In the genomic region with DNA sequence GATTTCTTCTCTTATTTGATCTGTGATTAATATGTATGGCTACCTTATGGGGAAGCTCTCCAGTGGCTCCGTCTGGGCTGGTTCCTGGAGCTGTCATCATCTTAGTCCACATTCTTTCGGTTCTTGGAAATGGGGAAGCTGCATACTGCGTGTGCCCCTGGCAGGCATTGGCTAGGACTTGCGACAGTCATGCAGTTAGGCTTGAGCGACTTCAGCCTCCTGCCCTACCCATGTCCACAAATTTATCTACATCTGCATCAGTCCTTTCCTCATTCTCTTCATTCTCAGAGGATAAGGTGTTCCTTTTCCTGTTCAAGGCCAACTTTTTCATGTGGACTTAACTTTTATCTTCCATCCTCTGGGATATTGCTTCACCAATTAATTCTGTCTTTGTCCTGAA, we compare ENCODE assay signal across 14 cellular contexts.
DNase-seq lines count a peak whose midpoint lies in the region; ATAC-seq and TF ChIP-seq lines count a peak whose summit lies in the region.
"Had no signal": no experiment of that assay in that cellular context is flagged by ENCODE, and none has a peak within 500 bp of the region (broad histone marks: within the 10 kb centered on the region; RNA-seq: fewer than 3 reads in every experiment).

No MANE protein-coding gene starts in this region.

- H3K9me3 Mint-ChIP-seq in activated CD4-positive, alpha-beta memory T cell treated with anti-CD3 and anti-CD28 coated beads, Interleukin-2, amount 10 ng/mL, durations not matched to agents 7 days and 5 days: no peaks in the 10 kb centered on the region
- H3K9me3 Mint-ChIP-seq in CD8-positive, alpha-beta T cell: no peaks in the 10 kb centered on the region
- no peaks in the 10 kb centered on the region for H3K9me3 Mint-ChIP-seq in endothelial cell (ENCODE audit: unreplicated experiment)
- H3K9me3 Mint-ChIP-seq: activated CD8-positive, alpha-beta T cell treated with anti-CD3 and anti-CD28 coated beads for 36 hours had no signal

- H3K9me3 ChIP-seq in lung (ENCODE audit: control insufficient read depth in 2 of 2, insufficient read depth in 1 of 2, low read length in 1 of 2) (no peaks in the 10 kb centered on the region), upper lobe of right lung (no peaks in the 10 kb centered on the region)
- H3K9me3 ChIP-seq in CD8-positive, alpha-beta T cell (ENCODE audit: low read length): no peaks in the 10 kb centered on the region
- H3K9me3 ChIP-seq: gastroesophageal sphincter had no signal

- H3K4me3 Mint-ChIP-seq in activated CD4-positive, alpha-beta memory T cell treated with anti-CD3 and anti-CD28 coated beads, Interleukin-2, amount 10 ng/mL, durations not matched to agents 7 days and 5 days: no peak overlapping the region
- no peak overlapping the region for H3K4me3 Mint-ChIP-seq in CD8-positive, alpha-beta T cell
- no peak overlapping the region for H3K4me3 Mint-ChIP-seq in endothelial cell (ENCODE audit: unreplicated experiment)
- H3K4me3 Mint-ChIP-seq: activated CD8-positive, alpha-beta T cell treated with anti-CD3 and anti-CD28 coated beads for 36 hours; CD4-positive, CD25-positive, alpha-beta regulatory T cell had no signal

- POLR2A ChIA-PET in activated CD4-positive, alpha-beta memory T cell treated with anti-CD3 and anti-CD28 coated beads, Interleukin-2, amount 10 ng/mL, durations not matched to agents 7 days and 5 days (lab: Charles Lee): no interaction called here
- POLR2A ChIA-PET in CD8-positive, alpha-beta T cell (lab: Charles Lee): no interaction called here

- H3K27me3 ChIP-seq in lung (ENCODE audit: control insufficient read depth, insufficient read depth) (no peaks in the 10 kb centered on the region), upper lobe of right lung (no peaks in the 10 kb centered on the region)
- no peaks in the 10 kb centered on the region for H3K27me3 ChIP-seq in CD8-positive, alpha-beta T cell (ENCODE audit: insufficient read depth, low read length)
- H3K27me3 ChIP-seq: gastroesophageal sphincter had no signal

- no peaks in the 10 kb centered on the region for H3K4me1 Mint-ChIP-seq in activated CD4-positive, alpha-beta memory T cell treated with anti-CD3 and anti-CD28 coated beads, Interleukin-2, amount 10 ng/mL, durations not matched to agents 7 days and 5 days
- no peaks in the 10 kb centered on the region for H3K4me1 Mint-ChIP-seq in CD8-positive, alpha-beta T cell (ENCODE audit: low read depth)
- no peaks in the 10 kb centered on the region for H3K4me1 Mint-ChIP-seq in endothelial cell (ENCODE audit: unreplicated experiment)
- H3K4me1 Mint-ChIP-seq: CD4-positive, CD25-positive, alpha-beta regulatory T cell had no signal

- H3K27me3 Mint-ChIP-seq in activated CD4-positive, alpha-beta memory T cell treated with anti-CD3 and anti-CD28 coated beads, Interleukin-2, amount 10 ng/mL, durations not matched to agents 7 days and 5 days: peaks cover 35% of the 10 kb centered on the region
- H3K27me3 Mint-ChIP-seq in CD8-positive, alpha-beta T cell (ENCODE audit: low read depth): peaks cover 26% of the 10 kb centered on the region
- peaks cover 4% of the 10 kb centered on the region for H3K27me3 Mint-ChIP-seq in endothelial cell (ENCODE audit: unreplicated experiment)

- H3K4me1 ChIP-seq in lung (ENCODE audit: control insufficient read depth in 2 of 2, insufficient read depth in 2 of 2, low read length in 2 of 2): peaks cover 0 to 2% of the 10 kb centered on the region in 2 donors
- no peaks in the 10 kb centered on the region for H3K4me1 ChIP-seq in upper lobe of right lung
- no peaks in the 10 kb centered on the region for H3K4me1 ChIP-seq in CD8-positive, alpha-beta T cell (ENCODE audit: insufficient read depth, low read length)
- H3K4me1 ChIP-seq: gastroesophageal sphincter had no signal

- intact Hi-C loops in left cardiac atrium (cut with DNase I): no loop called here
- intact Hi-C loops in Right ventricle myocardium superior (cut with DNase I): no loop called here
- intact Hi-C loops in upper lobe of right lung (cut with DNase I): no loop called here
- intact Hi-C loops in CD8-positive, alpha-beta T cell (cut with DNase I, micrococcal nuclease): no loop called here

- H3K36me3 ChIP-seq in lung (ENCODE audit: control insufficient read depth in 2 of 2, insufficient read depth in 2 of 2, low read length in 2 of 2) (no peaks in the 10 kb centered on the region), upper lobe of right lung (no peaks in the 10 kb centered on the region)
- H3K36me3 ChIP-seq in CD8-positive, alpha-beta T cell (ENCODE audit: insufficient read depth, low read length): no peaks in the 10 kb centered on the region
- H3K36me3 ChIP-seq: gastroesophageal sphincter had no signal

- H3K4me3 ChIP-seq in lung (no peak overlapping the region), upper lobe of right lung (no peak overlapping the region)
- H3K4me3 ChIP-seq in CD8-positive, alpha-beta T cell (ENCODE audit: low read depth, low read length): no peak overlapping the region
- H3K4me3 ChIP-seq: gastroesophageal sphincter had no signal

- DNase-seq in left cardiac atrium (peak; percentile 19), Right ventricle myocardium superior (no peak), amniotic epithelial cell (ENCODE audit: low read depth) (peak; percentile 1), lung (ENCODE audit: low spot score) (no peak), upper lobe of right lung (peak; percentile 65), endothelial cell (ENCODE audit: low spot score) (no peak)
- no peak for DNase-seq in activated CD4-positive, alpha-beta memory T cell treated with anti-CD3 and anti-CD28 coated beads, Interleukin-2, amount 10 ng/mL, durations not matched to agents 7 days and 5 days
- DNase-seq in CD8-positive, alpha-beta T cell: no peak
- DNase-seq: activated CD8-positive, alpha-beta T cell treated with anti-CD3 and anti-CD28 coated beads for 36 hours; CD4-positive, CD25-positive, alpha-beta regulatory T cell; NCI-H2107; SHP77 had no signal

- H3K27ac ChIP-seq in lung (ENCODE audit: low read depth in 1 of 2, low read length in 1 of 2): no peak overlapping the region
- H3K27ac ChIP-seq in upper lobe of right lung: no peak overlapping the region
- H3K27ac ChIP-seq in CD8-positive, alpha-beta T cell (ENCODE audit: low read depth, low read length): no peak overlapping the region
- H3K27ac ChIP-seq: gastroesophageal sphincter had no signal

- TF ChIP-seq CTCF in lung (IDR thresholded peaks at IDR 0.05; ENCODE audit: control extremely low read depth, extremely low read depth): no peak
- TF ChIP-seq CTCF in upper lobe of right lung (IDR thresholded peaks at IDR 0.05): no peak
- no peak for TF ChIP-seq CTCF in CD8-positive, alpha-beta T cell (IDR thresholded peaks at IDR 0.05)
- TF ChIP-seq CTCF in endothelial cell (IDR thresholded peaks at IDR 0.05; ENCODE audit: unreplicated experiment): no peak

- H3K27ac Mint-ChIP-seq in activated CD4-positive, alpha-beta memory T cell treated with anti-CD3 and anti-CD28 coated beads, Interleukin-2, amount 10 ng/mL, durations not matched to agents 7 days and 5 days: no peak overlapping the region
- no peak overlapping the region for H3K27ac Mint-ChIP-seq in CD8-positive, alpha-beta T cell
- H3K27ac Mint-ChIP-seq in endothelial cell (ENCODE audit: unreplicated experiment): no peak overlapping the region
- H3K27ac Mint-ChIP-seq: activated CD8-positive, alpha-beta T cell treated with anti-CD3 and anti-CD28 coated beads for 36 hours; CD4-positive, CD25-positive, alpha-beta regulatory T cell had no signal

- WGBS in lung, 2 donors: 28 to 47% methylated on average over 5 of the region's 5 CpGs

- CTCF ChIA-PET in activated CD4-positive, alpha-beta memory T cell treated with anti-CD3 and anti-CD28 coated beads, Interleukin-2, amount 10 ng/mL, durations not matched to agents 7 days and 5 days (lab: Charles Lee): no interaction called here
- CTCF ChIA-PET in CD8-positive, alpha-beta T cell (lab: Charles Lee): no interaction called here

- no peaks in the 10 kb centered on the region for H3K36me3 Mint-ChIP-seq in activated CD4-positive, alpha-beta memory T cell treated with anti-CD3 and anti-CD28 coated beads, Interleukin-2, amount 10 ng/mL, durations not matched to agents 7 days and 5 days (ENCODE audit: low read depth)
- no peaks in the 10 kb centered on the region for H3K36me3 Mint-ChIP-seq in CD8-positive, alpha-beta T cell
- H3K36me3 Mint-ChIP-seq in endothelial cell (ENCODE audit: low read depth, unreplicated experiment): no peaks in the 10 kb centered on the region
- H3K36me3 Mint-ChIP-seq: CD4-positive, CD25-positive, alpha-beta regulatory T cell had no signal

- no peak for ATAC-seq in left cardiac atrium
- ATAC-seq in Right ventricle myocardium superior (ENCODE audit: poor library complexity): no peak
- ATAC-seq in lung (ENCODE audit: insufficient read depth, low FRiP score): peak; percentile 53
- peak; percentile 96 for ATAC-seq in upper lobe of right lung
- no peak for ATAC-seq in CD8-positive, alpha-beta T cell
- ATAC-seq: activated CD8-positive, alpha-beta T cell treated with anti-CD3 and anti-CD28 coated beads for 36 hours; gastroesophageal sphincter; HCT116 had no signal

Comparison
In these comparisons a context has a peak if more than half of its experiments do, and no peak if none do; other contexts are left out.
1. DNase-seq: peak in left cardiac atrium (single experiment), amniotic epithelial cell (single experiment) and upper lobe of right lung (single experiment); none in Right ventricle myocardium superior (single experiment), lung (single experiment), activated CD4-positive, alpha-beta memory T cell treated with anti-CD3 and anti-CD28 coated beads, Interleukin-2, amount 10 ng/mL, durations not matched to agents 7 days and 5 days (single experiment), CD8-positive, alpha-beta T cell (0 of 7) and endothelial cell (single experiment).
2. ATAC-seq: peak in lung (single experiment) and upper lobe of right lung (single experiment); none in left cardiac atrium (0 of 2), Right ventricle myocardium superior (single experiment) and CD8-positive, alpha-beta T cell (single experiment).